ENCODE assay signal across 13 cellular contexts in the genomic region with DNA sequence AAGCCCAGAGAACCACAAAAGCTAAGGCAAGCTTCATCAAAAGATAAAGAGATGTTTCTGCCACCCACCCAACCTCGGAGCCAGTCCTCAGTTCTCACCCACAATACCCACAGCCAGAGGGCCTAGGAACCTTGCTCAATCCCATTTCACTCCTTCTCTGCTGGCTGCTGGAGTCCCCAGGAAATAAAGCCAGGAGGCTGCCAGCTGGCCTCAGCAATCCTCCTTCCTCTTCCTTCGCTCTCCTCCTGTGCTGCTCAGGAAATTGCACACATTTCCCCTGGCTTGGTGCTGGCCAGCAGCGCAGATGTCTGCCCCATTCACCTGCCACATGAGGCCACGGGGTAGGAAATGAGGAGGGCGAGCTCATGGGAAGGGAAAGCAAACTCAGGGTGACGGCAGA.
A peak's percentile ranks its signal among the peaks of the same experiment; 100 is the strongest.
DNase-seq lines count a peak whose midpoint lies in the region; ATAC-seq and TF ChIP-seq lines count a peak whose summit lies in the region.
"Had no signal": no experiment of that assay in that cellular context is flagged by ENCODE, and none has a peak within 500 bp of the region (broad histone marks: within the 10 kb centered on the region; RNA-seq: fewer than 3 reads in every experiment).

No MANE protein-coding gene starts in this region.

- no peak for ATAC-seq in gastrocnemius medialis
- ATAC-seq in HG03280 (IDR thresholded peaks at IDR 0.05; ENCODE audit: unreplicated experiment): no peak
- ATAC-seq: activated CD8-positive, alpha-beta T cell treated with anti-CD3 and anti-CD28 coated beads for 36 hours; CD8-positive, alpha-beta T cell had no signal

- H3K9me3 ChIP-seq in left ventricle myocardium inferior (replicated peaks) (no peaks in the 10 kb centered on the region), gastrocnemius medialis (no peaks in the 10 kb centered on the region)

- peaks cover 35% of the 10 kb centered on the region for H3K4me1 Mint-ChIP-seq in brain

- H3K36me3 ChIP-seq in left ventricle myocardium inferior (no peaks in the 10 kb centered on the region), gastrocnemius medialis (no peaks in the 10 kb centered on the region)

- DNase-seq in NCI-H2171 treated with DMSO at 0.1 percent for 48 hours (lab: John Stamatoyannopoulos, UW): peak; percentile 51
- DNase-seq in NCI-H2171 (lab: John Stamatoyannopoulos, UW): no peak
- peak; percentile 33 for DNase-seq in left ventricle myocardium inferior
- DNase-seq in gastrocnemius medialis: peak; percentile 4 to 30
- DNase-seq in NCI-H345 (lab: John Stamatoyannopoulos, UW): no peak
- no peak for DNase-seq in foreskin melanocyte
- DNase-seq: activated CD8-positive, alpha-beta T cell treated with anti-CD3 and anti-CD28 coated beads for 36 hours; activated naive CD4-positive, alpha-beta T cell; CD8-positive, alpha-beta T cell; erythroblast; nucleus accumbens had no signal

- TF ChIP-seq CTCF in brain (conservative IDR thresholded peaks at IDR 0.05) (no peak), left ventricle myocardium inferior (IDR thresholded peaks at IDR 0.05; ENCODE audit: borderline replicate concordance) (no peak), gastrocnemius medialis (IDR thresholded peaks at IDR 0.05 in 4 of 5, conservative IDR thresholded peaks at IDR 0.05 in 1 of 5) (no peak)

- no peaks in the 10 kb centered on the region for H3K36me3 Mint-ChIP-seq in brain
- H3K36me3 Mint-ChIP-seq: CD8-positive, alpha-beta T cell had no signal

- H3K4me3 Mint-ChIP-seq in brain: no peak overlapping the region
- H3K4me3 Mint-ChIP-seq: activated CD8-positive, alpha-beta T cell treated with anti-CD3 and anti-CD28 coated beads for 36 hours; CD8-positive, alpha-beta T cell had no signal

- in situ Hi-C loops in gastrocnemius medialis (cut with MboI; ENCODE audit: low sequenced_read_pairs in 4 of 4): no loop called here

- H3K27ac ChIP-seq in left ventricle myocardium inferior (replicated peaks) (no peak overlapping the region), gastrocnemius medialis (no peak overlapping the region)

- intact Hi-C loops in left ventricle myocardium inferior (cut with micrococcal nuclease): no loop called here
- intact Hi-C loops in gastrocnemius medialis (cut with DNase I; ENCODE audit: low total_unique reads): no loop called here

- H3K27me3 ChIP-seq in left ventricle myocardium inferior (ENCODE audit: low read depth): peaks cover 14% of the 10 kb centered on the region
- H3K27me3 ChIP-seq in gastrocnemius medialis: no peaks in the 10 kb centered on the region

- H3K27me3 Mint-ChIP-seq in brain: peaks cover 7% of the 10 kb centered on the region

- H3K4me3 ChIP-seq in left ventricle myocardium inferior (no peak overlapping the region), gastrocnemius medialis (no peak overlapping the region)

- TF ChIP-seq POLR2A in gastrocnemius medialis (IDR thresholded peaks at IDR 0.05): no peak

- peak overlapping the region; percentile 47 to 80 (median 54) for H3K27ac Mint-ChIP-seq in brain
- H3K27ac Mint-ChIP-seq: activated CD8-positive, alpha-beta T cell treated with anti-CD3 and anti-CD28 coated beads for 36 hours; CD8-positive, alpha-beta T cell had no signal

- no peaks in the 10 kb centered on the region for H3K4me1 ChIP-seq in left ventricle myocardium inferior
- no peaks in the 10 kb centered on the region for H3K4me1 ChIP-seq in gastrocnemius medialis

- no peaks in the 10 kb centered on the region for H3K9me3 Mint-ChIP-seq in brain
- H3K9me3 Mint-ChIP-seq: activated CD8-positive, alpha-beta T cell treated with anti-CD3 and anti-CD28 coated beads for 36 hours; CD8-positive, alpha-beta T cell had no signal

Comparison
In these comparisons a context has a peak if more than half of its experiments do, and no peak if none do; other contexts are left out.
1. DNase-seq: peak in NCI-H2171 treated with DMSO at 0.1 percent for 48 hours (single experiment), left ventricle myocardium inferior (single experiment) and gastrocnemius medialis (2 of 2); none in NCI-H2171 (single experiment), NCI-H345 (single experiment) and foreskin melanocyte (single experiment).